Comparison of ENCODE assay signal across 8 cellular contexts in genomic region chr16:31138621-31139578, GRCh38. TPM values are rescaled to one million over a fixed set of nuclear protein-coding genes. Genes with fewer than 3 reads are reported as not detected.
DNase-seq lines count a peak whose midpoint lies in the region; ATAC-seq, FAIRE-seq and TF ChIP-seq lines count a peak whose summit lies in the region.

No MANE protein-coding gene starts in this region.

- H3K9ac ChIP-seq in H1 (replicated peaks in 1 of 4; ENCODE audit: extremely low read depth in 1 of 4, low read depth in 3 of 4, low read length in 3 of 4) (no peak overlapping the region), mesenchymal stem cell (ENCODE audit: low read length) (no peak overlapping the region)

- no peak for FAIRE-seq in H1 (lab: Jason Lieb, UNC)

- peaks cover 1 to 13% (median 9%) of the 10 kb centered on the region in 4 experiments; a peak in 5 of 7 replicates for H3K27me3 ChIP-seq in H1 (replicated peaks in 1 of 4; ENCODE audit: control insufficient read depth in 3 of 4, extremely low read depth in 1 of 4, insufficient read depth in 3 of 4, low read length in 3 of 4)
- H3K27me3 ChIP-seq in mesenchymal stem cell (ENCODE audit: control insufficient read depth in 1 of 2, insufficient read depth in 1 of 2, low read length in 2 of 2), result peaks cover 8 to 13% of the 10 kb centered on the region in 2 experiments
- no peaks in the 10 kb centered on the region for H3K27me3 ChIP-seq in aorta (ENCODE audit: control insufficient read depth in 1 of 2, insufficient read depth in 2 of 2, low read length in 1 of 2)

- no peak overlapping the region for H3K23ac ChIP-seq in H1 (ENCODE audit: insufficient read length)
- H3K23ac ChIP-seq in mesenchymal stem cell (ENCODE audit: low read length in 2 of 2), result no peak overlapping the region

- H3K79me1 ChIP-seq in H1 (ENCODE audit: low read depth, low read length) (peaks cover 4% of the 10 kb centered on the region), mesenchymal stem cell (replicated peaks; ENCODE audit: low read length, poor library complexity, severe bottlenecking) (no peaks in the 10 kb centered on the region)

- H3K27ac ChIP-seq in H1 (ENCODE audit: low read depth, low read length), result 0 out of 2 replicates have a peak overlapping the region, but pooled peaks have one; percentile 31
- no peak overlapping the region for H3K27ac ChIP-seq in mesenchymal stem cell (ENCODE audit: low read length, poor library complexity, severe bottlenecking)
- H3K27ac ChIP-seq in aorta (ENCODE audit: low read depth in 1 of 2, low read length in 2 of 2), result peak overlapping the region in 1 of 2 donors; percentile 66

- H2BK12ac ChIP-seq in H1 (ENCODE audit: low read depth, low read length), result peak overlapping the region; percentile 78; the same call in 1 of the 2 replicates
- no peak overlapping the region for H2BK12ac ChIP-seq in mesenchymal stem cell (ENCODE audit: low read length in 2 of 2)

- no peaks in the 10 kb centered on the region for H3K9me3 ChIP-seq in H1 (ENCODE audit: insufficient read depth in 2 of 2, low read depth in 1 of 2, low read length in 1 of 2)
- no peaks in the 10 kb centered on the region for H3K9me3 ChIP-seq in mesenchymal stem cell (ENCODE audit: control insufficient read depth, low read length)
- no peaks in the 10 kb centered on the region for H3K9me3 ChIP-seq in aorta (ENCODE audit: control insufficient read depth, low read length)

- no peak overlapping the region for H2AFZ ChIP-seq in H1 (ENCODE audit: low read length)
- H2AFZ ChIP-seq in mesenchymal stem cell (ENCODE audit: low read depth, low read length), result peak overlapping the region; percentile 29

- H4K8ac ChIP-seq in H1 (ENCODE audit: extremely low read depth, insufficient read depth, low read length) (peak overlapping the region; percentile 64; the same call in 1 of the 2 replicates), mesenchymal stem cell (ENCODE audit: low read length) (peak overlapping the region; percentile 16)

- peak overlapping the region; percentile 38; the same call in 1 of the 2 replicates for H2BK20ac ChIP-seq in H1 (ENCODE audit: low read length)

- POLR2A ChIA-PET in H1 (lab: Charles Lee; ENCODE audit: partially characterized antibody), result interaction anchor here (0.6 to 34.9 kb wide), 8 partner anchors 9 to 197 kb away, joined by 3 to 713 read pairs (median 6); partner anchors contain the start of genes BCKDK, FUS, KAT8 and PRSS8

- H3K23me2 ChIP-seq in H1 (ENCODE audit: low read depth, low read length), result peaks cover 20% of the 10 kb centered on the region

- peaks cover 0 to 6% of the 10 kb centered on the region in 2 experiments; a peak in 1 of 4 replicates for H3K79me2 ChIP-seq in H1 (ENCODE audit: control insufficient read depth in 1 of 2, insufficient read depth in 2 of 2, low read length in 2 of 2)

- H3K4ac ChIP-seq in H1 (replicated peaks; ENCODE audit: insufficient read length, low read depth, low read length) (no peak overlapping the region), mesenchymal stem cell (ENCODE audit: low read depth in 1 of 2, low read length in 2 of 2) (no peak overlapping the region)

- WGBS in H1 (ENCODE audit: extremely low coverage in 1 of 2, insufficient coverage in 1 of 2, insufficient read length in 1 of 2, insufficient replicate concordance in 2 of 2, low coverage in 1 of 2, low lambda C conversion rate in 2 of 2, missing lambda C conversion rate in 1 of 2), 2 experiments, result 58% methylated on average over 25 of the region's 27 CpGs; no CpG with 5 or more reads in 1 of the 2 experiments
- WGBS in mesenchymal stem cell, result 50% methylated on average over 26 of the region's 27 CpGs
- 16 to 22% methylated on average over 27 of the region's 27 CpGs for WGBS in aorta, 2 donors

- peak overlapping the region; percentile 72 for H3K18ac ChIP-seq in H1 (ENCODE audit: extremely low read depth, low read length)
- H3K18ac ChIP-seq in mesenchymal stem cell (ENCODE audit: low read depth in 1 of 2, low read length in 2 of 2), result peak overlapping the region in 1 of 2 experiments; percentile 11

- H2BK5ac ChIP-seq in H1 (ENCODE audit: low read depth, low read length) (peak overlapping the region; percentile 71; the same call in 1 of the 2 replicates), mesenchymal stem cell (ENCODE audit: low read depth, low read length, poor library complexity, severe bottlenecking) (no peak overlapping the region)

- H3K4me1 ChIP-seq in H1 (replicated peaks in 1 of 4; ENCODE audit: control insufficient read depth in 3 of 4, insufficient read depth in 4 of 4, low read length in 3 of 4) (peaks cover 5 to 39% (median 30%) of the 10 kb centered on the region in 4 experiments), mesenchymal stem cell (ENCODE audit: control insufficient read depth, insufficient read depth, low read depth, low read length) (peaks cover 33% of the 10 kb centered on the region), aorta (ENCODE audit: control insufficient read depth in 1 of 2, insufficient read depth in 2 of 2, low read length in 2 of 2) (peaks cover 0 to 3% of the 10 kb centered on the region in 2 donors)

- H3K14ac ChIP-seq in H1 (ENCODE audit: insufficient read length), result no peak overlapping the region
- peak overlapping the region in 1 of 2 experiments; percentile 49 for H3K14ac ChIP-seq in mesenchymal stem cell (ENCODE audit: low read length in 2 of 2)

- TF ChIP-seq RAD21 in H1 (IDR thresholded peaks at IDR 0.05 in 1 of 2, conservative IDR thresholded peaks at IDR 0.05 in 1 of 2; ENCODE audit: low read depth in 2 of 2, low read length in 2 of 2), result no peak

- H2BK15ac ChIP-seq in H1 (ENCODE audit: low read length), result peak overlapping the region; percentile 36
- H2BK15ac ChIP-seq in mesenchymal stem cell (ENCODE audit: low read depth, poor library complexity, severe bottlenecking), result peak overlapping the region; percentile 44

- TF ChIP-seq CTCF in H1 (IDR thresholded peaks at IDR 0.05; ENCODE audit: control extremely low read depth in 1 of 3, insufficient read depth in 1 of 3, low read depth in 1 of 3, low read length in 3 of 3), result no peak

- H3K4me2 ChIP-seq in H1 (ENCODE audit: insufficient read depth in 1 of 2, low read depth in 2 of 2, low read length in 2 of 2) (peak overlapping the region; percentile 4 to 37; a peak in 3 of 4 replicates), mesenchymal stem cell (ENCODE audit: low read length, poor library complexity, severe bottlenecking) (no peak overlapping the region)

- DNase-seq in Right ventricle myocardium superior (peak; percentile 72), cardiac septum (ENCODE audit: low spot score) (no peak), H1 (ENCODE audit: low read depth in 1 of 2, low spot score in 2 of 2) (peak in 1 of 2 experiments; percentile 70), mesenchymal stem cell (peak; percentile 18), aorta (peak; percentile 87 to 89), DMS53 treated with DMSO at 0.1 percent for 48 hours (lab: John Stamatoyannopoulos, UW; ENCODE audit: unreplicated experiment) (no peak)

- H2BK120ac ChIP-seq in H1 (replicated peaks; ENCODE audit: low read depth, low read length) (peak overlapping the region; percentile 5), mesenchymal stem cell (ENCODE audit: low read depth, low read length) (no peak overlapping the region)

- H4K5ac ChIP-seq in H1 (ENCODE audit: insufficient read length, low read depth, low read length), result peak overlapping the region; percentile 56

- no peak for TF ChIP-seq EP300 in H1 (IDR thresholded peaks at IDR 0.05; ENCODE audit: borderline replicate concordance in 1 of 2, low read depth in 2 of 2, low read length in 2 of 2)

- ATAC-seq in Right ventricle myocardium superior (ENCODE audit: poor library complexity) (peak; percentile 10), aorta (ENCODE audit: low FRiP score) (no peak), GM18498 (IDR thresholded peaks at IDR 0.05; ENCODE audit: unreplicated experiment) (no peak), HG03354 (IDR thresholded peaks at IDR 0.05; ENCODE audit: poor library complexity, severe bottlenecking, unreplicated experiment) (no peak)

- H3K56ac ChIP-seq in H1 (replicated peaks; ENCODE audit: insufficient read length, low read depth, low read length), result no peak overlapping the region

- no peak overlapping the region; a peak in 1 of 8 replicates for H3K4me3 ChIP-seq in H1 (ENCODE audit: extremely low read depth in 1 of 4, insufficient read depth in 2 of 4, low read depth in 3 of 4, low read length in 4 of 4)
- H3K4me3 ChIP-seq in mesenchymal stem cell (ENCODE audit: insufficient read depth in 1 of 2, low read depth in 1 of 2, low read length in 2 of 2), result peak overlapping the region in 1 of 2 experiments; percentile 47
- H3K4me3 ChIP-seq in aorta (ENCODE audit: low read length in 2 of 2), result no peak overlapping the region

- H2AK5ac ChIP-seq in H1 (ENCODE audit: low read depth, low read length) (peak overlapping the region; percentile 76; the same call in 1 of the 2 replicates), mesenchymal stem cell (ENCODE audit: low read length, severe bottlenecking) (peak overlapping the region; percentile 15)

- H4K91ac ChIP-seq in H1 (replicated peaks; ENCODE audit: insufficient read length, low read length) (peak overlapping the region; percentile 95), mesenchymal stem cell (ENCODE audit: low read length) (peak overlapping the region; percentile 9)

- H4K20me1 ChIP-seq in H1 (replicated peaks in 1 of 2; ENCODE audit: control insufficient read depth in 1 of 2, insufficient read depth in 2 of 2, low read length in 2 of 2), result peaks cover under 1 to 4% of the 10 kb centered on the region in 2 experiments

- intact Hi-C loops in Right ventricle myocardium superior (cut with DNase I), result no loop called here
- intact Hi-C loops in cardiac septum (cut with DNase I), result no loop called here
- intact Hi-C loops in aorta (cut with DNase I), result no loop called here

- CTCF ChIA-PET in H1 (lab: Charles Lee; ENCODE audit: partially characterized antibody), result interaction anchor here (0.7 to 8.1 kb wide), 8 partner anchors 10 to 185 kb away, joined by 3 to 56 read pairs (median 3); no protein-coding TSS in a partner anchor

- peaks cover 0 to 1% (median 0%) of the 10 kb centered on the region in 4 experiments; a peak in 1 of 8 replicates for H3K36me3 ChIP-seq in H1 (ENCODE audit: control insufficient read depth in 2 of 4, insufficient read depth in 4 of 4, low read length in 3 of 4)
- no peaks in the 10 kb centered on the region for H3K36me3 ChIP-seq in mesenchymal stem cell (ENCODE audit: control insufficient read depth in 1 of 2, insufficient read depth in 2 of 2, low read depth in 1 of 2, low read length in 2 of 2)
- no peaks in the 10 kb centered on the region for H3K36me3 ChIP-seq in aorta (ENCODE audit: control insufficient read depth in 1 of 2, insufficient read depth in 2 of 2, low read length in 1 of 2)

- peak in 1 of 2 experiments; percentile 55; a peak in 1 of 3 replicates for TF ChIP-seq POLR2A in H1 (IDR thresholded peaks at IDR 0.05; ENCODE audit: control extremely low read depth in 1 of 2, low read depth in 2 of 2, low read length in 2 of 2)

RNA-seq across cellular contexts. Expression of gene PRSS8, which starts 3.4 kb away (rescaled TPM):
- total RNA-seq in Right ventricle myocardium superior (not detected), cardiac septum (not detected), aorta (not detected)
- total RNA-seq in H1 (2021; fragmentation: NEBNext Ultra II Directional; extraction: Animal tissue kit (Norgen Biotek cat#: 25700)), result 86.1 and 87.7 TPM in 2 replicates
- polyA plus RNA-seq in H1 (2011; rRNA removed) (273 and 321 TPM in 2 replicates), aorta (10 to 100 TPM in 1 of 2 donors, under 1 TPM in 1; 0.77 to 11.9 TPM)
- 136 TPM for polyA plus RNA-seq in H1 (2011; cell fraction: cytosol; rRNA removed)
- 162 TPM for polyA plus RNA-seq in H1 (2011; cell fraction: nucleus; rRNA removed)
- 71.0 to 119 TPM (median 109 TPM) in 4 replicates for polyA plus RNA-seq in H1 (2012, experiment 1 of 2)
- 123 TPM for polyA plus RNA-seq in H1 (2012, experiment 2 of 2)
- polyA plus RNA-seq in H1 (2013, experiment 1 of 2), result 180 TPM
- 205 TPM for polyA plus RNA-seq in H1 (2013, experiment 2 of 2)
- polyA minus RNA-seq in H1 (2011; rRNA and poly(A)+ RNA removed), result 56.1 and 63.2 TPM in 2 replicates
- polyA minus RNA-seq in H1 (2011; cell fraction: cytosol; rRNA and poly(A)+ RNA removed), result 86.6 TPM
- 37.2 TPM for polyA minus RNA-seq in H1 (2011; cell fraction: nucleus; rRNA and poly(A)+ RNA removed)
- not detected for polyA plus RNA-seq in mesenchymal stem cell (2013, experiment 1 of 2)
- polyA plus RNA-seq in mesenchymal stem cell (2013, experiment 2 of 2), result not detected

RNA-seq across cellular contexts. Expression of gene PRSS36, which starts 11.0 kb away (rescaled TPM):
- total RNA-seq in Right ventricle myocardium superior (2.2 TPM), cardiac septum (1.1 TPM), aorta (1 to 10 TPM; 3.5 to 8.8 TPM)
- 1.3 TPM in 2 replicates for total RNA-seq in H1 (2021; fragmentation: NEBNext Ultra II Directional; extraction: Animal tissue kit (Norgen Biotek cat#: 25700))
- polyA plus RNA-seq in H1 (2011; rRNA removed) (1.9 and 3.1 TPM in 2 replicates), aorta (1 to 10 TPM; 4.2 to 5.1 TPM)
- polyA plus RNA-seq in H1 (2011; cell fraction: cytosol; rRNA removed), result 2.3 TPM
- polyA plus RNA-seq in H1 (2011; cell fraction: nucleus; rRNA removed), result 3.5 TPM
- polyA plus RNA-seq in H1 (2012, experiment 1 of 2), result 0.76 to 1.4 TPM (median 1.1 TPM) in 4 replicates
- polyA plus RNA-seq in H1 (2012, experiment 2 of 2), result 0.33 TPM
- polyA plus RNA-seq in H1 (2013, experiment 1 of 2), result 0.87 TPM
- polyA plus RNA-seq in H1 (2013, experiment 2 of 2), result 0.68 TPM
- polyA minus RNA-seq in H1 (2011; rRNA and poly(A)+ RNA removed), result 0.41 TPM in 1 of 2 replicates, not detected in the other
- not detected for polyA minus RNA-seq in H1 (2011; cell fraction: cytosol; rRNA and poly(A)+ RNA removed)
- 1.7 TPM for polyA minus RNA-seq in H1 (2011; cell fraction: nucleus; rRNA and poly(A)+ RNA removed)
- 0.29 TPM for polyA plus RNA-seq in mesenchymal stem cell (2013, experiment 1 of 2)
- polyA plus RNA-seq in mesenchymal stem cell (2013, experiment 2 of 2), result 0.14 TPM

RNA-seq across cellular contexts. Expression of gene KAT8, which starts 21.4 kb away (rescaled TPM):
- total RNA-seq in Right ventricle myocardium superior (60.3 TPM), cardiac septum (56.5 TPM), aorta (10 to 100 TPM; 51.6 to 61.1 TPM)
- total RNA-seq in H1 (2021; fragmentation: NEBNext Ultra II Directional; extraction: Animal tissue kit (Norgen Biotek cat#: 25700)), result 61.6 and 68.7 TPM in 2 replicates
- polyA plus RNA-seq in H1 (2011; rRNA removed) (52.6 and 60.8 TPM in 2 replicates), aorta (10 to 100 TPM; 24.3 to 65.7 TPM)
- 73.1 TPM for polyA plus RNA-seq in H1 (2011; cell fraction: cytosol; rRNA removed)
- 90.5 TPM for polyA plus RNA-seq in H1 (2011; cell fraction: nucleus; rRNA removed)
- 51.6 to 65.4 TPM (median 59.2 TPM) in 4 replicates for polyA plus RNA-seq in H1 (2012, experiment 1 of 2)
- 51.0 TPM for polyA plus RNA-seq in H1 (2012, experiment 2 of 2)
- 35.2 TPM for polyA plus RNA-seq in H1 (2013, experiment 1 of 2)
- 33.5 TPM for polyA plus RNA-seq in H1 (2013, experiment 2 of 2)
- 43.6 and 47.9 TPM in 2 replicates for polyA minus RNA-seq in H1 (2011; rRNA and poly(A)+ RNA removed)
- polyA minus RNA-seq in H1 (2011; cell fraction: cytosol; rRNA and poly(A)+ RNA removed), result 29.1 TPM
- 25.3 TPM for polyA minus RNA-seq in H1 (2011; cell fraction: nucleus; rRNA and poly(A)+ RNA removed)
- polyA plus RNA-seq in mesenchymal stem cell (2013, experiment 1 of 2), result 21.2 TPM
- polyA plus RNA-seq in mesenchymal stem cell (2013, experiment 2 of 2), result 20.3 TPM

RNA-seq across cellular contexts. Expression of gene BCKDK, which starts 30.7 kb away (rescaled TPM):
- total RNA-seq in Right ventricle myocardium superior (84.3 TPM), cardiac septum (56.4 TPM), aorta (10 to 100 TPM; 28.6 to 37.2 TPM)
- total RNA-seq in H1 (2021; fragmentation: NEBNext Ultra II Directional; extraction: Animal tissue kit (Norgen Biotek cat#: 25700)), result 49.6 and 51.5 TPM in 2 replicates
- polyA plus RNA-seq in H1 (2011; rRNA removed) (77.1 and 97.1 TPM in 2 replicates), aorta (10 to 100 TPM; 16.7 to 32.0 TPM)
- 46.5 TPM for polyA plus RNA-seq in H1 (2011; cell fraction: cytosol; rRNA removed)
- polyA plus RNA-seq in H1 (2011; cell fraction: nucleus; rRNA removed), result 79.7 TPM
- polyA plus RNA-seq in H1 (2012, experiment 1 of 2), result 30.1 to 58.0 TPM (median 53.0 TPM) in 4 replicates
- 61.9 TPM for polyA plus RNA-seq in H1 (2012, experiment 2 of 2)
- polyA plus RNA-seq in H1 (2013, experiment 1 of 2), result 45.0 TPM
- 46.8 TPM for polyA plus RNA-seq in H1 (2013, experiment 2 of 2)
- polyA minus RNA-seq in H1 (2011; rRNA and poly(A)+ RNA removed), result 24.8 and 31.0 TPM in 2 replicates
- polyA minus RNA-seq in H1 (2011; cell fraction: cytosol; rRNA and poly(A)+ RNA removed), result 36.6 TPM
- polyA minus RNA-seq in H1 (2011; cell fraction: nucleus; rRNA and poly(A)+ RNA removed), result 32.5 TPM
- 43.8 TPM for polyA plus RNA-seq in mesenchymal stem cell (2013, experiment 1 of 2)
- 43.8 TPM for polyA plus RNA-seq in mesenchymal stem cell (2013, experiment 2 of 2)

RNA-seq across cellular contexts. Expression of gene FUS, which starts 41.0 kb away (rescaled TPM):
- 79.3 TPM for total RNA-seq in Right ventricle myocardium superior
- total RNA-seq in cardiac septum, result 158 TPM
- total RNA-seq in H1 (2021; fragmentation: NEBNext Ultra II Directional; extraction: Animal tissue kit (Norgen Biotek cat#: 25700)), result 685 and 686 TPM in 2 replicates
- 484 and 491 TPM in 2 replicates for polyA plus RNA-seq in H1 (2011; rRNA removed)
- 464 TPM for polyA plus RNA-seq in H1 (2011; cell fraction: cytosol; rRNA removed)
- polyA plus RNA-seq in H1 (2011; cell fraction: nucleus; rRNA removed), result 680 TPM
- polyA plus RNA-seq in H1 (2012, experiment 1 of 2), result 1,043 to 1,228 TPM (median 1,129 TPM) in 4 replicates
- polyA plus RNA-seq in H1 (2012, experiment 2 of 2), result 352 TPM
- 689 TPM for polyA plus RNA-seq in H1 (2013, experiment 1 of 2)
- 688 TPM for polyA plus RNA-seq in H1 (2013, experiment 2 of 2)
- 207 and 224 TPM in 2 replicates for polyA minus RNA-seq in H1 (2011; rRNA and poly(A)+ RNA removed)
- 462 TPM for polyA minus RNA-seq in H1 (2011; cell fraction: cytosol; rRNA and poly(A)+ RNA removed)
- 413 TPM for polyA minus RNA-seq in H1 (2011; cell fraction: nucleus; rRNA and poly(A)+ RNA removed)
- 358 TPM for polyA plus RNA-seq in mesenchymal stem cell (2013, experiment 1 of 2)
- polyA plus RNA-seq in mesenchymal stem cell (2013, experiment 2 of 2), result 365 TPM
- total RNA-seq in aorta, result 100 to 1,000 TPM; 243 to 254 TPM
- 100 to 1,000 TPM in 1 of 2 donors, 10 to 100 TPM in 1; 95.7 to 329 TPM for polyA plus RNA-seq in aorta

Comparison
In these comparisons a context has a peak if more than half of its experiments do, and no peak if none do; other contexts are left out.
1. DNase-seq: peak in Right ventricle myocardium superior (single experiment), mesenchymal stem cell (single experiment) and aorta (2 of 2); none in cardiac septum (single experiment) and DMS53 treated with DMSO at 0.1 percent for 48 hours (single experiment).
2. RNA of gene PRSS8, which starts 3.4 kb away (total RNA-seq): 86.1 to 87.7 TPM in H1; not detected in aorta, not detected in cardiac septum (single experiment) and not detected in Right ventricle myocardium superior (single experiment); every median in the first group is over 10 times any median in the second.